In the genomic region with DNA sequence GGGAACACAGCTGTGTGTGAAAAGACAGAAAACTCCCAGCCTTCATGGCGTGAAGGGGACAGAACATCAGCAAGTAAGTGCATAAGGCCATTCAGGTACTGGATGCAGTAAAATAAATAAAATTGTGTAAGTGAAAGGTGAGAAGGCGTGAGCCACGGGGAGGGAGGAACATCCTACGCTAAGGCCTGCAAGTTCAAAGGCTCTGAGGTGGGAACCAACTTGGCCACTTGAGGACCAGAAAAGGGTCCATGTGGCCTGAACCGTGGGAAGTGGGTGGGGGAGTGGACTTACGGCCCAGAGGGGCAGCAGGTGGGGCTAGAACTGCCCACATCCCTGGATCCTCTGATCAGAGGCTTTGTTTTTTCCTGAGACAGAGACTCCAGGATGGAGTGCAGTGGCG, we compare ENCODE assay signal across 3 cellular contexts.
TF ChIP-seq lines count a peak whose summit lies in the region.

No MANE protein-coding gene starts in this region.

TF ChIP-seq in HCT116, 20 proteins besides CTCF, POLR2A, EP300 and RAD21:
- no peak for TF ChIP-seq CBX3 (IDR thresholded peaks at IDR 0.05; ENCODE audit: low read depth)

TF ChIP-seq in K562, 482 proteins besides CTCF, POLR2A, EP300 and RAD21:
- TF ChIP-seq ZNF780A (CRISPR knock-in tag; IDR thresholded peaks at IDR 0.05) (no peak), PURB (CRISPR knock-in tag; IDR thresholded peaks at IDR 0.05; ENCODE audit: low read depth) (no peak), MTA2 (IDR thresholded peaks at IDR 0.05; ENCODE audit: low read depth) (no peak), CHCHD3 (CRISPR knock-in tag; IDR thresholded peaks at IDR 0.05) (no peak), YY1 (IDR thresholded peaks at IDR 0.05; ENCODE audit: borderline replicate concordance in 1 of 3, control insufficient read depth in 1 of 3, extremely low read depth in 1 of 3, insufficient read depth in 3 of 3, insufficient read length in 1 of 3, insufficient replicate concordance in 2 of 3, low read depth in 1 of 3, low read length in 2 of 3) (no peak), ZNF282 (CRISPR knock-in tag; IDR thresholded peaks at IDR 0.05) (no peak), POLR2B (IDR thresholded peaks at IDR 0.05; ENCODE audit: low read depth, partially characterized antibody) (no peak), ARID2 (IDR thresholded peaks at IDR 0.05) (no peak)
- TF ChIP-seq, protein P1, sequence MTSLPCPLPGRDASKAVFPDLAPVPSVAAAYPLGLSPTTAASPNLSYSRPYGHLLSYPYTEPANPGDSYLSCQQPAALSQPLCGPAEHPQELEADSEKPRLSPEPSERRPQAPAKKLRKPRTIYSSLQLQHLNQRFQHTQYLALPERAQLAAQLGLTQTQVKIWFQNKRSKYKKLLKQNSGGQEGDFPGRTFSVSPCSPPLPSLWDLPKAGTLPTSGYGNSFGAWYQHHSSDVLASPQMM (CRISPR knock-in tag; IDR thresholded peaks at IDR 0.05): no peak
- TF ChIP-seq, protein P2, sequence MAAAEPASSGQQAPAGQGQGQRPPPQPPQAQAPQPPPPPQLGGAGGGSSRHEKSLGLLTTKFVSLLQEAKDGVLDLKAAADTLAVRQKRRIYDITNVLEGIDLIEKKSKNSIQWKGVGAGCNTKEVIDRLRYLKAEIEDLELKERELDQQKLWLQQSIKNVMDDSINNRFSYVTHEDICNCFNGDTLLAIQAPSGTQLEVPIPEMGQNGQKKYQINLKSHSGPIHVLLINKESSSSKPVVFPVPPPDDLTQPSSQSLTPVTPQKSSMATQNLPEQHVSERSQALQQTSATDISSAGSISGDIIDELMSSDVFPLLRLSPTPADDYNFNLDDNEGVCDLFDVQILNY (CRISPR knock-in tag; IDR thresholded peaks at IDR 0.05): no peak
TF ChIP-seq in K562: peak in this region for 0.

TF ChIP-seq in GM12891, 5 proteins besides CTCF, POLR2A, EP300 and RAD21:
- TF ChIP-seq PAX5 (IDR thresholded peaks at IDR 0.05; ENCODE audit: insufficient read depth, low read length, severe bottlenecking): no peak
- TF ChIP-seq POU2F2 (IDR thresholded peaks at IDR 0.05; ENCODE audit: low read depth, low read length): no peak
- TF ChIP-seq SPI1 (IDR thresholded peaks at IDR 0.05; ENCODE audit: low read depth, low read length): no peak
- TF ChIP-seq POLR2AphosphoS5 (IDR thresholded peaks at IDR 0.05; ENCODE audit: low read depth, low read length): no peak
- TF ChIP-seq TAF1 (IDR thresholded peaks at IDR 0.05; ENCODE audit: low read depth, low read length): no peak
